8 cellular contexts compared by ENCODE assay signal in the genomic region with DNA sequence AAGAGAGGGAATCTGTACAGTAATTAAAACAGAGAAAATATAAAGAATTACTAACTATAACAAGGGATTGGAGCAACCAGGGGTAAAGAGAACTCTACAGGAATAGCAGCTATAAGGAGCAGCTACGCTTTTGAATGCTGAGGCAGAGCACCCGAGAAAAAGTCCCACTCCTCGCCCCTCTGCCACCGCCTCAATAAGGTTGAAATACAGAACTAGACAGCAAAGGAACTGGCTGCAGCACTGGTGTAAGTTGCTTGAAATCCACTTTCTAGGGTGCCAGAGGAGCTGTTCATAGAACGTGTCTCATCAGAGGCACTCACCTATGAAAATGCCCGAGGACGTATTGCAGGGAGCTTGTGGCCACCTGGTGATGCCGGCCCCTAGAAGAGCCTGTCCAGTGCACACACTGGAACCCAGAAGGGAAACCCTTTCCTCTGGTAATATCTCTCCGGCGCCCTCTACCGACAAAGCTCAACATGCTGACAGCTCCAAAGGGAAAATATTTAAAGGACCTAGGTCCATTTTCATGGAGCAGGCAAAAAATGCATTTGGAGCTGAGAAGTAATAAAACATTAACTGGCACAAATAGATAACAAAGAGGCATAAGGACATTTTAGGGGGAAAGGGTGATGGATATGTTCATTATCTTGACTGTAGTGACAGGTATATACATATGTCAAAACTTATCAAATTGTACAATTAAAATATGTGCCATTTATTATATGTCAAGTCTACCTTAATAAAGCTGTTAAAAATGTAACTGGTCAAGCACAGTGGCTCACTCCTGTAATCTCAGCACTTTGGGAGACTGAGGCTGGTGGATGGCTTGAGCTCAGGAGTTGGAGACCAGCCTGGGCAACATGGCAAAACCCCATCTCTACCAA.
A peak's percentile ranks its signal among the peaks of the same experiment; 100 is the strongest.
DNase-seq lines count a peak whose midpoint lies in the region; ATAC-seq, FAIRE-seq and TF ChIP-seq lines count a peak whose summit lies in the region.

No MANE protein-coding gene starts in this region.

- ATAC-seq in GM19372 (IDR thresholded peaks at IDR 0.05; ENCODE audit: low read depth, unreplicated experiment) (peak; percentile 65), IMR-90 (ENCODE audit: low read depth) (peak; percentile 99)
- ATAC-seq in stimulated activated naive CD8-positive, alpha-beta T cell treated with anti-CD3 and anti-CD28 coated beads, Interleukin-15, Interleukin-2, amounts not matched to agents 100 U/mL and 50 U/mL, for 24 hours: no peak

- no peak overlapping the region for H3K4ac ChIP-seq in IMR-90 (ENCODE audit: low read depth, low read length)

- no peak overlapping the region for H4K5ac ChIP-seq in IMR-90 (ENCODE audit: low read depth, low read length)

- peak; percentile 72 for TF ChIP-seq RAD21 in IMR-90 (IDR thresholded peaks at IDR 0.05; ENCODE audit: low read length)

- H3K9me1 ChIP-seq in IMR-90 (ENCODE audit: insufficient read depth, low read length): no peaks in the 10 kb centered on the region

- H2BK120ac ChIP-seq in IMR-90 (ENCODE audit: low read depth, low read length): no peak overlapping the region

- H3K4me2 ChIP-seq in IMR-90 (ENCODE audit: low read depth, low read length): no peak overlapping the region

- no peaks in the 10 kb centered on the region for H3K79me1 ChIP-seq in IMR-90 (ENCODE audit: low read depth in 1 of 2, low read length in 2 of 2)

- H3K4me3 ChIP-seq in IMR-90 (ENCODE audit: insufficient read depth, low read depth, low read length) (no peak overlapping the region), SJCRH30 (no peak overlapping the region), bronchial epithelial cell (ENCODE audit: low read depth, low read length) (no peak overlapping the region), spleen (no peak overlapping the region)

- no peak overlapping the region for H2BK20ac ChIP-seq in IMR-90 (ENCODE audit: low read depth, low read length)

- H2AFZ ChIP-seq in IMR-90 (replicated peaks; ENCODE audit: low read length, poor library complexity): peak overlapping the region; percentile 82

- DNase-seq in DMS53 (lab: John Stamatoyannopoulos, UW) (peak; percentile 88), IMR-90 (peak; percentile 68), SJCRH30 (peak; percentile 84 to 89), bronchial epithelial cell (ENCODE audit: low read depth) (peak; percentile 50), left kidney (ENCODE audit: low read depth, low spot score) (peak; percentile 82), spleen (no peak)
- peak; percentile 57 for DNase-seq in stimulated activated naive CD8-positive, alpha-beta T cell treated with anti-CD3 and anti-CD28 coated beads, Interleukin-15, Interleukin-2, amounts not matched to agents 100 U/mL and 50 U/mL, for 24 hours

- no peaks in the 10 kb centered on the region for H4K20me1 ChIP-seq in IMR-90 (ENCODE audit: insufficient read depth, low read length)

- H3K9me3 ChIP-seq in IMR-90 (ENCODE audit: control insufficient read depth, insufficient read depth, low read length) (no peaks in the 10 kb centered on the region), SJCRH30 (replicated peaks) (no peaks in the 10 kb centered on the region), spleen (no peaks in the 10 kb centered on the region)

- BruUV-seq in IMR-90 (replicated peaks; lab: Mats Ljungman, UMichigan): no TSS peak

- H3K56ac ChIP-seq in IMR-90 (ENCODE audit: extremely low read depth, insufficient read depth, low read length): no peak overlapping the region

- in situ Hi-C loops in IMR-90 (cut with MboI; ENCODE audit: low sequenced_read_pairs): loop anchor here (5.0 kb wide), 1 partner anchor 111 kb away; no protein-coding TSS in a partner anchor

- H2BK15ac ChIP-seq in IMR-90 (ENCODE audit: low read depth, low read length): no peak overlapping the region

- H3K9ac ChIP-seq in IMR-90 (ENCODE audit: low read depth, low read length): no peak overlapping the region

- H3K27me3 ChIP-seq in IMR-90 (ENCODE audit: control insufficient read depth, insufficient read depth, low read length) (peaks cover 6% of the 10 kb centered on the region), SJCRH30 (no peaks in the 10 kb centered on the region), bronchial epithelial cell (ENCODE audit: control insufficient read depth, insufficient read depth, low read length) (no peaks in the 10 kb centered on the region), spleen (replicated peaks in 1 of 7) (no peaks in the 10 kb centered on the region)

- H3K14ac ChIP-seq in IMR-90 (replicated peaks; ENCODE audit: low read depth, low read length): no peak overlapping the region

- TF ChIP-seq POLR2A in IMR-90 (IDR thresholded peaks at IDR 0.05; ENCODE audit: low read depth, low read length): no peak
- TF ChIP-seq POLR2A in spleen (IDR thresholded peaks at IDR 0.05): no peak

- H2AK5ac ChIP-seq in IMR-90 (ENCODE audit: low read depth, low read length): no peak overlapping the region

- intact Hi-C loops in IMR-90 (cut with micrococcal nuclease): loop anchor here (1.0 to 10.0 kb wide), 4 partner anchors 113 to 1786 kb away; no protein-coding TSS in a partner anchor
- intact Hi-C loops in spleen (cut with DNase I; ENCODE audit: low total_unique reads): no loop called here

- peak; percentile 86 for TF ChIP-seq CTCF in IMR-90 (conservative IDR thresholded peaks at IDR 0.05; ENCODE audit: low read depth, low read length)
- TF ChIP-seq CTCF in bronchial epithelial cell (IDR thresholded peaks at IDR 0.05; ENCODE audit: insufficient read depth, low read length, severe bottlenecking): peak; percentile 69
- peak in 5 of 11 experiments; percentile 22 to 42 (median 36) for TF ChIP-seq CTCF in spleen (IDR thresholded peaks at IDR 0.05 in 8 of 11, conservative IDR thresholded peaks at IDR 0.05 in 3 of 11)

- H3K36me3 ChIP-seq in IMR-90 (ENCODE audit: control insufficient read depth, insufficient read depth, low read length): no peaks in the 10 kb centered on the region
- H3K36me3 ChIP-seq in SJCRH30: no peaks in the 10 kb centered on the region
- no peaks in the 10 kb centered on the region for H3K36me3 ChIP-seq in bronchial epithelial cell (ENCODE audit: control insufficient read depth, insufficient read depth, low read length)
- H3K36me3 ChIP-seq in spleen: no peaks in the 10 kb centered on the region

- H3K27ac ChIP-seq in IMR-90 (ENCODE audit: insufficient read depth, low read length) (no peak overlapping the region), SJCRH30 (no peak overlapping the region), spleen (no peak overlapping the region)

- dilution Hi-C loops in IMR-90 (cut with HindIII; ENCODE audit: low sequenced_read_pairs, unreplicated experiment): no loop called here

- H2AK9ac ChIP-seq in IMR-90 (replicated peaks; ENCODE audit: low read depth, low read length, poor library complexity): peak overlapping the region; percentile 2

- CTCF ChIA-PET in IMR-90 (lab: Yijun Ruan, JAX): interaction anchor here (0.5 to 4.7 kb wide), 14 partner anchors 9 to 574 kb away, joined by 3 to 78 read pairs (median 4); a partner anchor contains a TSS

- FAIRE-seq in bronchial epithelial cell (lab: Jason Lieb, UNC): no peak

- H4K8ac ChIP-seq in IMR-90 (ENCODE audit: low read depth in 2 of 2, low read length in 2 of 2): no peak overlapping the region; a peak in 1 of 4 replicates

- H2BK5ac ChIP-seq in IMR-90 (ENCODE audit: low read depth, low read length, poor library complexity, severe bottlenecking): no peak overlapping the region

- no peak overlapping the region for H3K18ac ChIP-seq in IMR-90 (ENCODE audit: low read depth, low read length)

- POLR2A ChIA-PET in IMR-90 (lab: Charles Lee; ENCODE audit: unreplicated experiment): no interaction called here

- H3K23ac ChIP-seq in IMR-90 (ENCODE audit: low read depth, low read length): no peak overlapping the region

- whole genome bisulfite sequencing in IMR-90 (ENCODE audit: extremely low coverage in 2 of 2, insufficient read length in 1 of 2), 2 experiments: 71% methylated on average over 5 of the region's 11 CpGs; no CpG with 5 or more reads in 1 of the 2 experiments
- WGBS in spleen, 5 donors: 38 to 47% (median 46%) methylated on average over 11 of the region's 11 CpGs

- no peaks in the 10 kb centered on the region for H3K4me1 ChIP-seq in IMR-90 (ENCODE audit: control insufficient read depth, insufficient read depth, low read length)
- H3K4me1 ChIP-seq in SJCRH30: no peaks in the 10 kb centered on the region
- H3K4me1 ChIP-seq in spleen: no peaks in the 10 kb centered on the region

- no peak overlapping the region for H4K91ac ChIP-seq in IMR-90 (ENCODE audit: insufficient read depth, low read depth, low read length)

TF ChIP-seq in IMR-90, 13 proteins besides CTCF, POLR2A, EP300 and RAD21 (continues in another document):
- TF ChIP-seq MXI1 (IDR thresholded peaks at IDR 0.05; ENCODE audit: borderline replicate concordance, low read depth, low read length) (no peak), NFE2L2 (IDR thresholded peaks at IDR 0.05; ENCODE audit: low read depth, low read length) (no peak), RCOR1 (IDR thresholded peaks at IDR 0.05; ENCODE audit: insufficient replicate concordance, low read length) (no peak), SMC3 (IDR thresholded peaks at IDR 0.05; ENCODE audit: low read depth, low read length) (peak; percentile 73), CEBPB (IDR thresholded peaks at IDR 0.05; ENCODE audit: low read depth, low read length) (no peak), BHLHE40 (IDR thresholded peaks at IDR 0.05; ENCODE audit: low read depth, low read length) (no peak), FOS (IDR thresholded peaks at IDR 0.05; ENCODE audit: low read depth, low read length) (no peak), CHD1 (IDR thresholded peaks at IDR 0.05; ENCODE audit: low read depth, low read length) (no peak), MAZ (IDR thresholded peaks at IDR 0.05; ENCODE audit: borderline replicate concordance, low read depth, low read length) (no peak), MAFK (IDR thresholded peaks at IDR 0.05; ENCODE audit: low read depth, low read length) (peak; percentile 10; the same call in 1 of the 2 replicates), RFX5 (IDR thresholded peaks at IDR 0.05; ENCODE audit: low read depth, low read length) (no peak)
- TF ChIP-seq, protein P1, sequence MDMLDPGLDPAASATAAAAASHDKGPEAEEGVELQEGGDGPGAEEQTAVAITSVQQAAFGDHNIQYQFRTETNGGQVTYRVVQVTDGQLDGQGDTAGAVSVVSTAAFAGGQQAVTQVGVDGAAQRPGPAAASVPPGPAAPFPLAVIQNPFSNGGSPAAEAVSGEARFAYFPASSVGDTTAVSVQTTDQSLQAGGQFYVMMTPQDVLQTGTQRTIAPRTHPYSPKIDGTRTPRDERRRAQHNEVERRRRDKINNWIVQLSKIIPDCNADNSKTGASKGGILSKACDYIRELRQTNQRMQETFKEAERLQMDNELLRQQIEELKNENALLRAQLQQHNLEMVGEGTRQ (IDR thresholded peaks at IDR 0.05; ENCODE audit: low read depth, low read length): no peak
